ENCODE assay signal across 13 cellular contexts in genomic region chr13:61413572-61413971, GRCh38. TPM values are rescaled to one million over a fixed set of nuclear protein-coding genes. Genes with fewer than 3 reads are reported as not detected.
DNase-seq lines count a peak whose midpoint lies in the region; ATAC-seq and TF ChIP-seq lines count a peak whose summit lies in the region.
"Had no signal": no experiment of that assay in that cellular context is flagged by ENCODE, and none has a peak within 500 bp of the region (broad histone marks: within the 10 kb centered on the region; RNA-seq: fewer than 3 reads in every experiment).

No MANE protein-coding gene starts in this region.

- H2AFZ ChIP-seq in mesenchymal stem cell (ENCODE audit: low read depth, low read length) = no peak overlapping the region

- no peak overlapping the region for H4K8ac ChIP-seq in mesenchymal stem cell (ENCODE audit: low read length)

- under 1% methylated on average over 18 of the region's 22 CpGs for WGBS in mesenchymal stem cell

- peak overlapping the region; percentile 99 for H3K4me2 ChIP-seq in mesenchymal stem cell (ENCODE audit: low read length, poor library complexity, severe bottlenecking)

- no peak overlapping the region for H3K4ac ChIP-seq in mesenchymal stem cell (ENCODE audit: low read depth in 1 of 2, low read length in 2 of 2)

- no peak overlapping the region for H3K27ac Mint-ChIP-seq in WTC11
- H3K27ac Mint-ChIP-seq in endothelial cell (ENCODE audit: unreplicated experiment) = no peak overlapping the region
- H3K27ac Mint-ChIP-seq in naive thymus-derived CD4-positive, alpha-beta T cell = no peak overlapping the region
- H3K27ac Mint-ChIP-seq: activated naive CD4-positive, alpha-beta T cell treated with anti-CD3 and anti-CD28 coated beads for 36 hours had no signal

- no peak for ATAC-seq in WTC11
- no peak for ATAC-seq in GM18511 (IDR thresholded peaks at IDR 0.05; ENCODE audit: unreplicated experiment)
- ATAC-seq in naive thymus-derived CD4-positive, alpha-beta T cell = no peak
- ATAC-seq: left colon had no signal

- CTCF ChIA-PET in WTC11 (lab: Charles Lee) = interaction anchor here (0.7 to 1.8 kb wide), 2 partner anchors 53 to 127 kb away, joined by 3 to 8 read pairs; no protein-coding TSS in a partner anchor
- CTCF ChIA-PET in naive thymus-derived CD4-positive, alpha-beta T cell (lab: Charles Lee) = no interaction called here

- no peaks in the 10 kb centered on the region for H3K36me3 Mint-ChIP-seq in WTC11
- no peaks in the 10 kb centered on the region for H3K36me3 Mint-ChIP-seq in endothelial cell (ENCODE audit: low read depth, unreplicated experiment)
- peaks cover 0 to 5% (median 0%) of the 10 kb centered on the region in 5 donors for H3K36me3 Mint-ChIP-seq in naive thymus-derived CD4-positive, alpha-beta T cell

- H3K14ac ChIP-seq in mesenchymal stem cell (ENCODE audit: low read length in 2 of 2) = no peak overlapping the region

- no peak overlapping the region for H3K18ac ChIP-seq in mesenchymal stem cell (ENCODE audit: low read depth in 1 of 2, low read length in 2 of 2)

- no peak overlapping the region for H2BK5ac ChIP-seq in mesenchymal stem cell (ENCODE audit: low read depth, low read length, poor library complexity, severe bottlenecking)

- H2BK15ac ChIP-seq in mesenchymal stem cell (ENCODE audit: low read depth, poor library complexity, severe bottlenecking) = no peak overlapping the region

- TF ChIP-seq CTCF in WTC11 (IDR thresholded peaks at IDR 0.05) (no peak), endothelial cell (IDR thresholded peaks at IDR 0.05; ENCODE audit: unreplicated experiment) (no peak)

- peaks cover 11% of the 10 kb centered on the region for H3K4me1 ChIP-seq in mesenchymal stem cell (ENCODE audit: control insufficient read depth, insufficient read depth, low read depth, low read length)
- H3K4me1 ChIP-seq in stomach smooth muscle (ENCODE audit: control insufficient read depth, insufficient read depth, low read length) = peaks cover 25% of the 10 kb centered on the region
- no peaks in the 10 kb centered on the region for H3K4me1 ChIP-seq in naive thymus-derived CD4-positive, alpha-beta T cell (ENCODE audit: control insufficient read depth in 2 of 2, insufficient read depth in 2 of 2, low read length in 2 of 2)
- H3K4me1 ChIP-seq: SJSA1 had no signal

- H3K79me1 ChIP-seq in mesenchymal stem cell (replicated peaks; ENCODE audit: low read length, poor library complexity, severe bottlenecking) = no peaks in the 10 kb centered on the region

- H3K4me3 Mint-ChIP-seq in WTC11 (peak overlapping the region; percentile 92), endothelial cell (ENCODE audit: unreplicated experiment) (peak overlapping the region; percentile 94)
- no peak overlapping the region for H3K4me3 Mint-ChIP-seq in naive thymus-derived CD4-positive, alpha-beta T cell
- H3K4me3 Mint-ChIP-seq: activated naive CD4-positive, alpha-beta T cell treated with anti-CD3 and anti-CD28 coated beads for 36 hours had no signal

- H3K9ac ChIP-seq in mesenchymal stem cell (ENCODE audit: low read length) (no peak overlapping the region), stomach smooth muscle (ENCODE audit: low read length in 2 of 2) (peak overlapping the region; percentile 36 to 47)

- H3K36me3 ChIP-seq in mesenchymal stem cell (ENCODE audit: control insufficient read depth in 1 of 2, insufficient read depth in 2 of 2, low read depth in 1 of 2, low read length in 2 of 2) (no peaks in the 10 kb centered on the region), stomach smooth muscle (ENCODE audit: control insufficient read depth in 2 of 2, insufficient read depth in 2 of 2, low read length in 2 of 2) (no peaks in the 10 kb centered on the region)
- no peaks in the 10 kb centered on the region for H3K36me3 ChIP-seq in naive thymus-derived CD4-positive, alpha-beta T cell (ENCODE audit: control insufficient read depth in 2 of 3, insufficient read depth in 3 of 3, low read length in 3 of 3)
- H3K36me3 ChIP-seq: SJSA1 had no signal

- no peak overlapping the region for H2BK12ac ChIP-seq in mesenchymal stem cell (ENCODE audit: low read length in 2 of 2)

- intact Hi-C loops in naive thymus-derived CD4-positive, alpha-beta T cell (cut with micrococcal nuclease) = loop anchor here in 1 of 2 donors (10.0 kb wide), 1 partner anchor 789 kb away; no protein-coding TSS in a partner anchor

- no peak overlapping the region for H3K27ac ChIP-seq in mesenchymal stem cell (ENCODE audit: low read length, poor library complexity, severe bottlenecking)
- no peak overlapping the region for H3K27ac ChIP-seq in stomach smooth muscle (ENCODE audit: low read length)
- H3K27ac ChIP-seq in naive thymus-derived CD4-positive, alpha-beta T cell (ENCODE audit: low read depth, low read length) = no peak overlapping the region
- H3K27ac ChIP-seq: SJSA1, skin epidermis had no signal

- H2BK120ac ChIP-seq in mesenchymal stem cell (ENCODE audit: low read depth, low read length) = no peak overlapping the region

- peaks cover 47% of the 10 kb centered on the region for H3K27me3 Mint-ChIP-seq in WTC11 (ENCODE audit: low read depth)
- peaks cover 2% of the 10 kb centered on the region for H3K27me3 Mint-ChIP-seq in endothelial cell (ENCODE audit: unreplicated experiment)
- peaks cover 23 to 38% (median 28%) of the 10 kb centered on the region in 5 donors for H3K27me3 Mint-ChIP-seq in naive thymus-derived CD4-positive, alpha-beta T cell

- H3K9me3 ChIP-seq in mesenchymal stem cell (ENCODE audit: control insufficient read depth, low read length) = no peaks in the 10 kb centered on the region
- no peaks in the 10 kb centered on the region for H3K9me3 ChIP-seq in stomach smooth muscle (ENCODE audit: control insufficient read depth in 2 of 2, low read length in 2 of 2)
- H3K9me3 ChIP-seq in naive thymus-derived CD4-positive, alpha-beta T cell (ENCODE audit: control insufficient read depth in 2 of 3, low read length in 3 of 3) = no peaks in the 10 kb centered on the region
- H3K9me3 ChIP-seq: SJSA1 had no signal

- H3K23ac ChIP-seq in mesenchymal stem cell (ENCODE audit: low read length in 2 of 2) = no peak overlapping the region

- peak overlapping the region; percentile 15 for H4K91ac ChIP-seq in mesenchymal stem cell (ENCODE audit: low read length)

- POLR2A ChIA-PET in WTC11 (lab: Charles Lee) = no interaction called here
- POLR2A ChIA-PET in naive thymus-derived CD4-positive, alpha-beta T cell (lab: Charles Lee) = no interaction called here

- H3K9me3 Mint-ChIP-seq in WTC11 (no peaks in the 10 kb centered on the region), endothelial cell (ENCODE audit: unreplicated experiment) (no peaks in the 10 kb centered on the region)
- H3K9me3 Mint-ChIP-seq in naive thymus-derived CD4-positive, alpha-beta T cell = peaks cover 0 to 15% (median 6%) of the 10 kb centered on the region in 11 donors
- H3K9me3 Mint-ChIP-seq: activated naive CD4-positive, alpha-beta T cell treated with anti-CD3 and anti-CD28 coated beads for 36 hours had no signal

- no peak overlapping the region for H2AK5ac ChIP-seq in mesenchymal stem cell (ENCODE audit: low read length, severe bottlenecking)

- H3K27me3 ChIP-seq in mesenchymal stem cell (ENCODE audit: control insufficient read depth in 1 of 2, insufficient read depth in 1 of 2, low read length in 2 of 2) (peaks cover 22 to 60% of the 10 kb centered on the region in 2 experiments), stomach smooth muscle (ENCODE audit: control insufficient read depth in 1 of 2, insufficient read depth in 2 of 2, low read length in 2 of 2) (peaks cover 0 to 8% of the 10 kb centered on the region in 2 donors)
- H3K27me3 ChIP-seq in naive thymus-derived CD4-positive, alpha-beta T cell (ENCODE audit: control insufficient read depth in 2 of 2, insufficient read depth in 2 of 2, low read length in 2 of 2) = peaks cover 0 to 4% of the 10 kb centered on the region in 2 donors

- DNase-seq in WTC11 (ENCODE audit: low spot score) (peak; percentile 28), endothelial cell (ENCODE audit: low spot score) (peak; percentile 18), mesenchymal stem cell (no peak), NCI-H2171 (lab: John Stamatoyannopoulos, UW) (no peak)
- DNase-seq in naive thymus-derived CD4-positive, alpha-beta T cell = no peak
- DNase-seq: activated naive CD4-positive, alpha-beta T cell treated with anti-CD3 and anti-CD28 coated beads for 36 hours; DND-41; NCI-H2107 had no signal

- H3K4me1 Mint-ChIP-seq in WTC11 (peaks cover 22% of the 10 kb centered on the region), endothelial cell (ENCODE audit: unreplicated experiment) (peaks cover 13% of the 10 kb centered on the region)
- no peaks in the 10 kb centered on the region for H3K4me1 Mint-ChIP-seq in naive thymus-derived CD4-positive, alpha-beta T cell

- H3K4me3 ChIP-seq in mesenchymal stem cell (ENCODE audit: insufficient read depth in 1 of 2, low read depth in 1 of 2, low read length in 2 of 2) (peak overlapping the region in 1 of 2 experiments; percentile 57), stomach smooth muscle (ENCODE audit: low read length in 2 of 2) (peak overlapping the region; percentile 65 to 79)
- no peak overlapping the region for H3K4me3 ChIP-seq in naive thymus-derived CD4-positive, alpha-beta T cell (ENCODE audit: low read length)
- H3K4me3 ChIP-seq: SJSA1 had no signal

TF ChIP-seq in WTC11, 78 proteins besides CTCF, POLR2A, EP300 and RAD21:
- TF ChIP-seq, protein P1, sequence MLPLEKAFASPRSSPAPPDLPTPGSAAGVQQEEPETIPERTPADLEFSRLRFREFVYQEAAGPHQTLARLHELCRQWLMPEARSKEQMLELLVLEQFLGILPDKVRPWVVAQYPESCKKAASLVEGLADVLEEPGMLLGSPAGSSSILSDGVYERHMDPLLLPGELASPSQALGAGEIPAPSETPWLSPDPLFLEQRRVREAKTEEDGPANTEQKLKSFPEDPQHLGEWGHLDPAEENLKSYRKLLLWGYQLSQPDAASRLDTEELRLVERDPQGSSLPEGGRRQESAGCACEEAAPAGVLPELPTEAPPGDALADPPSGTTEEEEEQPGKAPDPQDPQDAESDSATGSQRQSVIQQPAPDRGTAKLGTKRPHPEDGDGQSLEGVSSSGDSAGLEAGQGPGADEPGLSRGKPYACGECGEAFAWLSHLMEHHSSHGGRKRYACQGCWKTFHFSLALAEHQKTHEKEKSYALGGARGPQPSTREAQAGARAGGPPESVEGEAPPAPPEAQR (CRISPR knock-in tag; IDR thresholded peaks at IDR 0.05) = no peak
- TF ChIP-seq TCF7 (CRISPR knock-in tag; IDR thresholded peaks at IDR 0.05; ENCODE audit: low read depth) (no peak), ZNF263 (CRISPR knock-in tag; IDR thresholded peaks at IDR 0.05; ENCODE audit: low read depth) (no peak)

RNA-seq across cellular contexts. Expression of gene PCDH20, which starts 2.1 kb away (rescaled TPM):
- total RNA-seq in WTC11 (2021) (1.3 to 1.4 TPM (median 1.3 TPM) in 3 replicates), endothelial cell (ENCODE audit: unreplicated experiment) (5.2 TPM)
- 0.11 TPM for polyA plus RNA-seq in mesenchymal stem cell (2013, experiment 1 of 2)
- 0.11 TPM for polyA plus RNA-seq in mesenchymal stem cell (2013, experiment 2 of 2)
- not detected for total RNA-seq in naive thymus-derived CD4-positive, alpha-beta T cell
- polyA plus RNA-seq in naive thymus-derived CD4-positive, alpha-beta T cell = not detected
- total RNA-seq: activated naive CD4-positive, alpha-beta T cell treated with anti-CD3 and anti-CD28 coated beads for 36 hours; SJSA1 had no signal

Comparison
In these comparisons a context has a peak if more than half of its experiments do, and no peak if none do; other contexts are left out.
1. DNase-seq: peak in WTC11 (single experiment) and endothelial cell (single experiment); none in mesenchymal stem cell (single experiment), naive thymus-derived CD4-positive, alpha-beta T cell (0 of 9) and NCI-H2171 (single experiment).
2. H3K4me3 Mint-ChIP-seq: peak in WTC11 (single experiment) and endothelial cell (single experiment); none in naive thymus-derived CD4-positive, alpha-beta T cell (0 of 10).